1 cellular context compared by ENCODE assay signal in the genomic region with DNA sequence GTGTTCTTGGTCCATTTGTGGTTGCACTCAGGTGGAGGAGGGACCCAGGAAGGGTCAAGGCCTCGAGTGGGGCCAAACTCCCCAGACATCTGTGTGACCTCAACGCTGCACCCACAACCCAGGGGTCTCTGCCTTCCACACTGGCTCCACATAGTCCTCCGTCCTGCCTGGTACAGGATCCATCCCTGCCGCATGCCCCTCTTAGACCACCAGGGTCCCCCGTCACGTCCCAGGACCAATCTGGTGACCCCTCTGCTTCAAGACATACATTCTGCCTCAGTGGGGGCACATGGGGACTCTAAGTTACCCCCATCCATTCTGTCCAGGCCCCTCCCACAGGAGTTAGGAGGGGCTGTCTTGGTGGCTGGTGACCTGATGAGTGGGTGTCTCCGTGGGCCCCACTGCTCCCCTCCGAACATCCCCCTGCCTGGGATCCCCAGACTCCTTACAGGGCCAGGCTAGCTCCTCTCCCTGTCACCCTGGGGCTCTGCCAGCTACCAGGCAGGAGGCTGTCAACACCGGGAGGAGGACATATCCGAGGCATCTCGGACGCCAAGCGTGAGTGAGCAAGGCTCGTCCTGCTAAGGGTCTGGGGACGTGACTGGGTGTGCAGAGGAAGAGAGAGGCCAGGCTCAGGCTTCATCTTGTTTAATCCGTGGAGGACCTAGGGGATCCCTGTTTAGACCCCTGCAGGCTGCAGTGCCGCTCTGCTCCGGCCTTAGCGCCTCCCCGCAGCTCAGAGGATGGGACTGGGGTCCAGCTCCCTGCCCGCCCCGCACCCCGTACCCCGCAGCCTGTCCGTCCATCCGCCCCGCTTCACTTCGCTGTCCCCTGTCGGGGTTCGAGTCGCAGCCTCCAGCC.
TF ChIP-seq lines count a peak whose summit lies in the region.

No MANE protein-coding gene starts in this region.

TF ChIP-seq in WTC11, 78 proteins besides CTCF, POLR2A, EP300 and RAD21:
- TF ChIP-seq, protein P1, sequence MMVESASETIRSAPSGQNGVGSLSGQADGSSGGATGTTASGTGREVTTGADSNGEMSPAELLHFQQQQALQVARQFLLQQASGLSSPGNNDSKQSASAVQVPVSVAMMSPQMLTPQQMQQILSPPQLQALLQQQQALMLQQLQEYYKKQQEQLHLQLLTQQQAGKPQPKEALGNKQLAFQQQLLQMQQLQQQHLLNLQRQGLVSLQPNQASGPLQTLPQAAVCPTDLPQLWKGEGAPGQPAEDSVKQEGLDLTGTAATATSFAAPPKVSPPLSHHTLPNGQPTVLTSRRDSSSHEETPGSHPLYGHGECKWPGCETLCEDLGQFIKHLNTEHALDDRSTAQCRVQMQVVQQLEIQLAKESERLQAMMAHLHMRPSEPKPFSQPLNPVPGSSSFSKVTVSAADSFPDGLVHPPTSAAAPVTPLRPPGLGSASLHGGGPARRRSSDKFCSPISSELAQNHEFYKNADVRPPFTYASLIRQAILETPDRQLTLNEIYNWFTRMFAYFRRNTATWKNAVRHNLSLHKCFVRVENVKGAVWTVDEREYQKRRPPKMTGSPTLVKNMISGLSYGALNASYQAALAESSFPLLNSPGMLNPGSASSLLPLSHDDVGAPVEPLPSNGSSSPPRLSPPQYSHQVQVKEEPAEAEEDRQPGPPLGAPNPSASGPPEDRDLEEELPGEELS (CRISPR knock-in tag; IDR thresholded peaks at IDR 0.05), result no peak
- TF ChIP-seq FOXP1 (CRISPR knock-in tag; IDR thresholded peaks at IDR 0.05; ENCODE audit: borderline replicate concordance), result 0 out of 2 replicates have a peak, but pooled peaks have one; percentile 6
